Comparison of ENCODE assay signal across 33 cellular contexts in genomic region chr5:127352068-127352467, GRCh38.
"Had no signal": no experiment of that assay in that cellular context is flagged by ENCODE, and none has a peak within 500 bp of the region (broad histone marks: within the 10 kb centered on the region; RNA-seq: fewer than 3 reads in every experiment).

No MANE protein-coding gene starts in this region.

- DNase-seq: activated B cell treated with CpG ODN at 0.5 μM for 24 hours; activated CD4-positive, alpha-beta memory T cell treated with anti-CD3 and anti-CD28 coated beads for 36 hours; activated CD4-positive, alpha-beta T cell treated with anti-CD3 and anti-CD28 coated beads for 4 hours; activated CD4-positive, alpha-beta T cell treated with anti-CD3 and anti-CD28 coated beads, Interleukin-2, amount 10 ng/mL, durations not matched to agents 24 days and 14 days; activated CD4-positive, alpha-beta T cell treated with anti-CD3 and anti-CD28 coated beads, Interleukin-2, amount 50 U/mL, for 1 hour; activated CD4-positive, alpha-beta T cell treated with anti-CD3 and anti-CD28 coated beads, Interleukin-2, amount 50 U/mL, for 4 hours; activated CD4-positive, CD25-positive, alpha-beta regulatory T cell treated with anti-CD3 and anti-CD28 coated beads, Interleukin-2, amount 50 U/mL, for 72 hours; activated CD8-positive, alpha-beta memory T cell treated with anti-CD3 and anti-CD28 coated beads, Interleukin-2, amount 50 U/mL, for 4 hours; activated CD8-positive, alpha-beta T cell treated with anti-CD3 and anti-CD28 coated beads for 36 hours; activated effector memory CD4-positive, alpha-beta T cell treated with anti-CD3 and anti-CD28 coated beads, Interleukin-2, amount 50 U/mL, for 16 hours; activated gamma-delta T cell treated with Interleukin-2 at 50 U/mL for 16 hours; activated naive CD4-positive, alpha-beta T cell; activated naive CD4-positive, alpha-beta T cell treated with anti-CD3 and anti-CD28 coated beads for 36 hours; activated naive CD4-positive, alpha-beta T cell treated with anti-CD3 and anti-CD28 coated beads, Interleukin-2, amount 50 U/mL, for 16 hours; activated naive CD8-positive, alpha-beta T cell treated with anti-CD3 and anti-CD28 coated beads for 36 hours; activated T-cell treated with anti-CD3 and anti-CD28 coated beads for 4 hours; activated T-cell treated with anti-CD3 and anti-CD28 coated beads, Interleukin-2, amount 50 U/mL, for 1 hour; activated T-cell treated with anti-CD3 and anti-CD28 coated beads, Interleukin-2, amount 50 U/mL, for 4 hours; activated T-cell treated with anti-CD3 and anti-CD28 coated beads, Interleukin-2, amount 50 U/mL, for 72 hours; adrenal gland; amniotic stem cell; aorta; body of pancreas; central memory CD4-positive, alpha-beta T cell; T-helper 2 cell; T-helper 9 cell had no signal

- H3K27ac ChIP-seq: adrenal gland, body of pancreas, brain microvascular endothelial cell, breast epithelium, VCaP had no signal

- H3K36me3 ChIP-seq: adrenal gland, brain microvascular endothelial cell had no signal

- H3K9me3 ChIP-seq: adrenal gland, body of pancreas, breast epithelium had no signal

- H3K4me3 ChIP-seq: adrenal gland, body of pancreas, breast epithelium had no signal

- FAIRE-seq: astrocyte, TTC549 had no signal

- ATAC-seq: activated CD8-positive, alpha-beta T cell treated with anti-CD3 and anti-CD28 coated beads for 36 hours; activated naive CD4-positive, alpha-beta T cell treated with anti-CD3 and anti-CD28 coated beads, Interleukin-2, amount 50 U/mL, for 72 hours; activated T-cell treated with anti-CD3 and anti-CD28 coated beads, Interleukin-2, amount 50 U/mL, for 4 hours; activated T-cell treated with anti-CD3 and anti-CD28 coated beads, Interleukin-2, amount 50 U/mL, for 72 hours; activated T-helper 17 cell treated with anti-CD3 and anti-CD28 coated beads, Interleukin-2, amount 50 U/mL, for 72 hours; body of pancreas had no signal

- H3K4me1 ChIP-seq: adrenal gland, body of pancreas, breast epithelium had no signal

- H3K27me3 ChIP-seq: adrenal gland, body of pancreas, brain microvascular endothelial cell, breast epithelium had no signal
